Comparison of ENCODE assay signal across 28 cellular contexts in genomic region chr5:73129143-73129542, GRCh38. TPM values are rescaled to one million over a fixed set of nuclear protein-coding genes. Genes with fewer than 3 reads are reported as not detected.
"Had no signal": no experiment of that assay in that cellular context is flagged by ENCODE, and none has a peak within 500 bp of the region (broad histone marks: within the 10 kb centered on the region; RNA-seq: fewer than 3 reads in every experiment).

No MANE protein-coding gene starts in this region.

- H3K9me3 ChIP-seq: adrenal gland, ascending aorta, esophagus squamous epithelium, heart left ventricle, lower lobe of right lung, ovary, psoas muscle, right atrium auricular region, tibial nerve, uterus had no signal

- H3K4me1 ChIP-seq: adrenal gland, ascending aorta, esophagus squamous epithelium, heart left ventricle, lower lobe of right lung, psoas muscle, right atrium auricular region, tibial nerve, uterus had no signal

- H3K4me3 ChIP-seq: adrenal gland, ascending aorta, dorsolateral prefrontal cortex, esophagus squamous epithelium, heart left ventricle, lower lobe of right lung, ovary, psoas muscle, right atrium auricular region, tibial nerve, uterus had no signal

- ATAC-seq: activated CD8-positive, alpha-beta T cell treated with anti-CD3 and anti-CD28 coated beads for 36 hours; activated T-cell treated with anti-CD3 and anti-CD28 coated beads, Interleukin-2, amount 50 U/mL, for 4 hours; heart left ventricle; left lobe of liver; lower lobe of right lung; natural killer cell; psoas muscle had no signal

- H3K27ac ChIP-seq: adrenal gland, ascending aorta, brain microvascular endothelial cell, dorsolateral prefrontal cortex, esophagus squamous epithelium, heart left ventricle, lower lobe of right lung, ovary, psoas muscle, right atrium auricular region, tibial nerve, uterus had no signal

- H3K36me3 ChIP-seq: adrenal gland, ascending aorta, esophagus squamous epithelium, heart left ventricle, lower lobe of right lung, ovary, right atrium auricular region, tibial nerve, uterus had no signal

- DNase-seq: activated CD4-positive, alpha-beta T cell treated with anti-CD3 and anti-CD28 coated beads for 48 hours; activated CD4-positive, CD25-positive, alpha-beta regulatory T cell; activated CD8-positive, alpha-beta T cell treated with anti-CD3 and anti-CD28 coated beads for 36 hours; activated naive CD4-positive, alpha-beta T cell; activated T-cell treated with anti-CD3 and anti-CD28 coated beads, Interleukin-2, amount 50 U/mL, for 4 hours; adrenal gland; brain microvascular endothelial cell; central memory CD4-positive, alpha-beta T cell; dorsolateral prefrontal cortex; esophagus squamous epithelium; heart left ventricle; kidney; lower lobe of right lung; natural killer cell; ovary; psoas muscle; stimulated activated CD4-positive, alpha-beta T cell treated with anti-CD3 and anti-CD28 coated beads, Interleukin-12 subunit alpha, Interleukin-12 subunit beta, amount 100 ng/mL, for 4 hours; stimulated activated CD4-positive, alpha-beta T cell treated with anti-CD3 and anti-CD28 coated beads, Interleukin-4, amount 100 ng/mL, for 4 hours; T1000; uterus had no signal

- H3K27me3 ChIP-seq: adrenal gland, ascending aorta, brain microvascular endothelial cell, dorsolateral prefrontal cortex, ovary, right atrium auricular region, tibial nerve, uterus had no signal

- FAIRE-seq: colon, kidney had no signal

RNA-seq across cellular contexts. Expression of gene TMEM171, which starts 8.8 kb away (rescaled TPM):
- total RNA-seq: activated CD8-positive, alpha-beta T cell treated with anti-CD3 and anti-CD28 coated beads for 36 hours; activated T-helper 2 cell treated with anti-CD3 and anti-CD28 coated beads, Interferon-gamma antibody, Interleukin-2, Interleukin-4, amounts not matched to agents 10 μg/mL and 5 μg/mL and 100 μg/mL, durations not matched to agents 14 hours and 24 hours and 36 hours; ascending aorta; lower lobe of right lung; mesenteric fat pad; ovary; T-helper 1 cell treated with Interleukin-12 subunit alpha and Interleukin-12 subunit beta and Interleukin-4 antibody, amounts not matched to agents 30 ng/mL and 1 ng/mL, for 36 hours; uterus had no signal
- polyA plus RNA-seq: heart left ventricle had no signal

RNA-seq across cellular contexts. Expression of gene TMEM174, which starts 43.9 kb away (rescaled TPM):
- total RNA-seq: activated CD8-positive, alpha-beta T cell treated with anti-CD3 and anti-CD28 coated beads for 36 hours; activated T-cell treated with anti-CD3 and anti-CD28 coated beads, Interleukin-2, amount 50 U/mL, for 4 hours; activated T-helper 2 cell treated with anti-CD3 and anti-CD28 coated beads, Interferon-gamma antibody, Interleukin-2, Interleukin-4, amounts not matched to agents 10 μg/mL and 5 μg/mL and 100 μg/mL, durations not matched to agents 14 hours and 24 hours and 36 hours; adrenal gland; ascending aorta; dorsolateral prefrontal cortex; esophagus squamous epithelium; heart left ventricle; left lobe of liver; lower lobe of right lung; mesenteric fat pad; natural killer cell; ovary; psoas muscle; right atrium auricular region; T-helper 1 cell treated with Interleukin-12 subunit alpha and Interleukin-12 subunit beta and Interleukin-4 antibody, amounts not matched to agents 30 ng/mL and 1 ng/mL, for 36 hours; tibial nerve; uterus had no signal
- polyA plus RNA-seq: adrenal gland, heart left ventricle, ovary, psoas muscle had no signal
